ENCODE assay signal across 1 cellular context in genomic region chr5:82909816-82910215, GRCh38.
TF ChIP-seq lines count a peak whose summit lies in the region.

No MANE protein-coding gene starts in this region.

TF ChIP-seq in HCT116, 20 proteins besides CTCF, POLR2A, EP300 and RAD21:
- TF ChIP-seq ZBTB33 (IDR thresholded peaks at IDR 0.05; ENCODE audit: extremely low read depth, insufficient replicate concordance, low read length) (no peak), ELF1 (IDR thresholded peaks at IDR 0.05; ENCODE audit: borderline replicate concordance, low read depth) (no peak), EGR1 (IDR thresholded peaks at IDR 0.05; ENCODE audit: low read depth) (no peak), JUND (IDR thresholded peaks at IDR 0.05) (no peak), ATF3 (IDR thresholded peaks at IDR 0.05) (no peak), MAX (IDR thresholded peaks at IDR 0.05) (no peak)
